ENCODE assay signal across 9 cellular contexts in the genomic region with DNA sequence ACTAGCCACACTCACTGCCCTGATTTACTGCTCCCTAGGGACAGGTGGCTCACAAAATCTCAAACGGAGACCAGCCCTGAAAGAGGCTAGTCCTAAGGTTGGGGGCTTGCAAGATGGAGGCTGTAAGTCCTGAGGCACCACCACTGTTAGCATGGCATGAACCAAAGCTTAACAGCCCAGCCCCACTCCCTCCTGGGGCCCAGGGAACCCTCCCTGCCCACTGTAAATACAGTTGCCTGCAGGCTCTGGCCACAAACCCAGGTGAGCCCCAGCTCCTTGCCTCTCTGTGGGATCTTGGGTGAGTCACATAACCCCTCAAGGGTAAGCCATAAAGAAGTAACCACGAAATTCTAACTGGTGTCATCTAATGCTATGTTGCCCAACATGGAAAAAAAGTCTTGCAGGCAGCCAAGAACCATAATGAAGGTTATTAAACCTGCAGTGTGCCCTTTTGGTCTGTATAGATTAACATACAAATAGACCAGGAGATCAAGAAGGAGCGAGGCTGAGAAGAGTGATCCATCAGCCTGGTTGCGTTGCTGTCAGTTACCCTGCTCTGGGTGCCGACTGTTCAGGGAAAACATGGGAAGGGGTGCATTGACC. TPM values are rescaled to one million over a fixed set of nuclear protein-coding genes. Genes with fewer than 3 reads are reported as not detected.
DNase-seq lines count a peak whose midpoint lies in the region; ATAC-seq and TF ChIP-seq lines count a peak whose summit lies in the region.
"Had no signal": no experiment of that assay in that cellular context is flagged by ENCODE, and none has a peak within 500 bp of the region (broad histone marks: within the 10 kb centered on the region; RNA-seq: fewer than 3 reads in every experiment).

No MANE protein-coding gene starts in this region.

- DNase-seq in cardiac muscle cell (ENCODE audit: low read depth in 1 of 2, low spot score in 1 of 2) (peak in 1 of 2 donors; percentile 40), left ventricle myocardium superior (no peak), foreskin fibroblast (peak; percentile 71 to 79), NCI-H2107 (lab: John Stamatoyannopoulos, UW) (no peak), BE2C (no peak)
- DNase-seq in activated CD8-positive, alpha-beta T cell treated with anti-CD3 and anti-CD28 coated beads, Interleukin-2, amount 10 ng/mL, durations not matched to agents 7 days and 5 days = peak; percentile 77
- peak in 4 of 6 experiments; percentile 13 to 52 (median 26) for DNase-seq in stimulated activated naive CD4-positive, alpha-beta T cell (lab: John Stamatoyannopoulos, UW)

- ATAC-seq in left ventricle myocardium superior (no peak), GM18498 (IDR thresholded peaks at IDR 0.05; ENCODE audit: unreplicated experiment) (no peak)
- peak; percentile 55 for ATAC-seq in activated CD8-positive, alpha-beta T cell treated with anti-CD3 and anti-CD28 coated beads, Interleukin-2, amount 10 ng/mL, durations not matched to agents 7 days and 5 days

- intact Hi-C loops in left ventricle myocardium superior (cut with micrococcal nuclease) = no loop called here

- POLR2A ChIA-PET in activated CD8-positive, alpha-beta T cell treated with anti-CD3 and anti-CD28 coated beads, Interleukin-2, amount 10 ng/mL, durations not matched to agents 7 days and 5 days (lab: Charles Lee) = interaction anchor here (0.5 to 1.7 kb wide), 5 partner anchors 10 to 376 kb away, joined by 3 to 6 read pairs (median 4); a partner anchor contains a TSS

- H3K27ac ChIP-seq in cardiac muscle cell = peak overlapping the region; percentile 53

- peaks cover 33% of the 10 kb centered on the region for H3K36me3 ChIP-seq in cardiac muscle cell
- peaks cover 51% of the 10 kb centered on the region for H3K36me3 ChIP-seq in BE2C

- no peaks in the 10 kb centered on the region for H3K9me3 ChIP-seq in cardiac muscle cell (ENCODE audit: low read depth)
- no peaks in the 10 kb centered on the region for H3K9me3 ChIP-seq in BE2C

- H3K27me3 ChIP-seq in cardiac muscle cell (no peaks in the 10 kb centered on the region), BE2C (no peaks in the 10 kb centered on the region)

- no peaks in the 10 kb centered on the region for H3K9me3 Mint-ChIP-seq in activated CD8-positive, alpha-beta T cell treated with anti-CD3 and anti-CD28 coated beads, Interleukin-2, amount 10 ng/mL, durations not matched to agents 7 days and 5 days (ENCODE audit: insufficient read depth)

- peak overlapping the region; percentile 94 for H3K4me3 Mint-ChIP-seq in activated CD8-positive, alpha-beta T cell treated with anti-CD3 and anti-CD28 coated beads, Interleukin-2, amount 10 ng/mL, durations not matched to agents 7 days and 5 days

- TF ChIP-seq CTCF in cardiac muscle cell (IDR thresholded peaks at IDR 0.05; ENCODE audit: low read depth, low read length) = no peak
- TF ChIP-seq CTCF in foreskin fibroblast (IDR thresholded peaks at IDR 0.05; ENCODE audit: low read depth, low read length) = no peak
- no peak for TF ChIP-seq CTCF in BE2C (IDR thresholded peaks at IDR 0.05; ENCODE audit: low read depth, low read length)

- peaks cover 64% of the 10 kb centered on the region for H3K4me1 Mint-ChIP-seq in activated CD8-positive, alpha-beta T cell treated with anti-CD3 and anti-CD28 coated beads, Interleukin-2, amount 10 ng/mL, durations not matched to agents 7 days and 5 days (ENCODE audit: low read depth)

- H3K27ac Mint-ChIP-seq in activated CD8-positive, alpha-beta T cell treated with anti-CD3 and anti-CD28 coated beads, Interleukin-2, amount 10 ng/mL, durations not matched to agents 7 days and 5 days = peak overlapping the region; percentile 91

- H3K4me3 ChIP-seq in cardiac muscle cell = no peak overlapping the region
- no peak overlapping the region for H3K4me3 ChIP-seq in foreskin fibroblast (ENCODE audit: low read depth in 1 of 2, low read length in 2 of 2)
- H3K4me3 ChIP-seq in BE2C (ENCODE audit: low read depth, low read length) = no peak overlapping the region

- CTCF ChIA-PET in activated CD8-positive, alpha-beta T cell treated with anti-CD3 and anti-CD28 coated beads, Interleukin-2, amount 10 ng/mL, durations not matched to agents 7 days and 5 days (lab: Charles Lee) = interaction anchor here (0.7 to 1.8 kb wide), 11 partner anchors 34 to 243 kb away, joined by 3 to 13 read pairs (median 4); no protein-coding TSS in a partner anchor

- no peaks in the 10 kb centered on the region for H3K27me3 Mint-ChIP-seq in activated CD8-positive, alpha-beta T cell treated with anti-CD3 and anti-CD28 coated beads, Interleukin-2, amount 10 ng/mL, durations not matched to agents 7 days and 5 days (ENCODE audit: low read depth)

- H3K36me3 Mint-ChIP-seq in activated CD8-positive, alpha-beta T cell treated with anti-CD3 and anti-CD28 coated beads, Interleukin-2, amount 10 ng/mL, durations not matched to agents 7 days and 5 days (ENCODE audit: low read depth) = peaks cover 53% of the 10 kb centered on the region

- H3K4me1 ChIP-seq in cardiac muscle cell (ENCODE audit: low read depth) = peaks cover 7% of the 10 kb centered on the region
- H3K4me1 ChIP-seq in BE2C = no peaks in the 10 kb centered on the region

RNA-seq across cellular contexts. Expression of a gene that starts 1.7 kb away (rescaled TPM):
- total RNA-seq in cardiac muscle cell = 41.9 and 55.0 TPM in 2 replicates
- 37.4 and 60.6 TPM in 2 replicates for polyA plus RNA-seq in cardiac muscle cell
- 19.9 TPM for total RNA-seq in left ventricle myocardium superior
- total RNA-seq in activated CD8-positive, alpha-beta T cell treated with anti-CD3 and anti-CD28 coated beads, Interleukin-2, amount 10 ng/mL, durations not matched to agents 7 days and 5 days = 10 to 100 TPM; 34.4 to 39.2 TPM
- polyA plus RNA-seq in BE2C (2012; ENCODE audit: insufficient read depth, insufficient read length, low read depth) = 45.4 TPM

RNA-seq across cellular contexts. Expression of a gene that starts 30.0 kb away (rescaled TPM):
- total RNA-seq in cardiac muscle cell = 39.5 and 57.1 TPM in 2 replicates
- polyA plus RNA-seq in cardiac muscle cell = 45.4 and 48.8 TPM in 2 replicates
- 28.6 TPM for total RNA-seq in left ventricle myocardium superior
- 10 to 100 TPM; 35.8 to 36.6 TPM for total RNA-seq in activated CD8-positive, alpha-beta T cell treated with anti-CD3 and anti-CD28 coated beads, Interleukin-2, amount 10 ng/mL, durations not matched to agents 7 days and 5 days
- polyA plus RNA-seq in BE2C (2012; ENCODE audit: insufficient read depth, insufficient read length, low read depth) = 58.4 TPM

RNA-seq across cellular contexts. Expression of a gene that starts 44.3 kb away (rescaled TPM):
- total RNA-seq in cardiac muscle cell (not detected in 2 replicates), left ventricle myocardium superior (not detected)
- not detected in 2 replicates for polyA plus RNA-seq in cardiac muscle cell
- not detected for total RNA-seq in activated CD8-positive, alpha-beta T cell treated with anti-CD3 and anti-CD28 coated beads, Interleukin-2, amount 10 ng/mL, durations not matched to agents 7 days and 5 days
- not detected for polyA plus RNA-seq in BE2C (2012; ENCODE audit: insufficient read depth, insufficient read length, low read depth)
- total RNA-seq: urinary bladder had no signal
- polyA plus RNA-seq: urinary bladder had no signal

Comparison
In these comparisons a context has a peak if more than half of its experiments do, and no peak if none do; other contexts are left out.
1. DNase-seq: peak in activated CD8-positive, alpha-beta T cell treated with anti-CD3 and anti-CD28 coated beads, Interleukin-2, amount 10 ng/mL, durations not matched to agents 7 days and 5 days (single experiment), foreskin fibroblast (2 of 2) and stimulated activated naive CD4-positive, alpha-beta T cell (4 of 6); none in left ventricle myocardium superior (single experiment), NCI-H2107 (single experiment) and BE2C (single experiment).